In genomic region chrX:50691820-50692219, GRCh38 we compare ENCODE assay signal across 8 cellular contexts.
A peak's percentile ranks its signal among the peaks of the same experiment; 100 is the strongest.
DNase-seq lines count a peak whose midpoint lies in the region; ATAC-seq, FAIRE-seq and TF ChIP-seq lines count a peak whose summit lies in the region.

No MANE protein-coding gene starts in this region.

- H3K4me3 ChIP-seq in HUES6 (ENCODE audit: low read depth, low read length) (peak overlapping the region; percentile 6; the same call in 1 of the 2 replicates), endothelial cell of umbilical vein (replicated peaks in 1 of 3; ENCODE audit: insufficient read depth in 1 of 3, low read depth in 1 of 3, low read length in 3 of 3) (no peak overlapping the region)

- POLR2A ChIA-PET in RWPE1 (lab: Yijun Ruan, JAX; ENCODE audit: low non-redundant PET) = no interaction called here
- POLR2A ChIA-PET in endothelial cell of umbilical vein (lab: Charles Lee) = no interaction called here
- POLR2A ChIA-PET in naive thymus-derived CD8-positive, alpha-beta T cell (lab: Charles Lee) = no interaction called here

- no peaks in the 10 kb centered on the region for H3K36me3 Mint-ChIP-seq in activated naive CD4-positive, alpha-beta T cell treated with anti-CD3 and anti-CD28 coated beads for 36 hours (ENCODE audit: low read depth)
- H3K36me3 Mint-ChIP-seq in activated naive CD4-positive, alpha-beta T cell treated with anti-CD3 and anti-CD28 coated beads, Interleukin-2, amount 10 ng/mL, durations not matched to agents 7 days and 5 days = no peaks in the 10 kb centered on the region
- H3K36me3 Mint-ChIP-seq in naive thymus-derived CD8-positive, alpha-beta T cell = no peaks in the 10 kb centered on the region

- peak; percentile 54 for FAIRE-seq in endothelial cell of umbilical vein (lab: Jason Lieb, UNC)

- no peak overlapping the region for H2AFZ ChIP-seq in endothelial cell of umbilical vein (ENCODE audit: low read depth, low read length)

- peak; percentile 4 for DNase-seq in activated naive CD4-positive, alpha-beta T cell treated with anti-CD3 and anti-CD28 coated beads for 36 hours
- DNase-seq in activated naive CD4-positive, alpha-beta T cell treated with anti-CD3 and anti-CD28 coated beads, Interleukin-2, amount 10 ng/mL, durations not matched to agents 7 days and 5 days = no peak
- peak; percentile 15 for DNase-seq in RWPE1 (ENCODE audit: low spot score)
- DNase-seq in endothelial cell of umbilical vein (ENCODE audit: low read depth, low spot score) = peak; percentile 43
- DNase-seq in naive thymus-derived CD8-positive, alpha-beta T cell = peak in 4 of 10 donors; percentile 2 to 44 (median 34)
- no peak for DNase-seq in NCI-H187 (lab: John Stamatoyannopoulos, UW)

- no peak overlapping the region for H3K27ac Mint-ChIP-seq in activated naive CD4-positive, alpha-beta T cell treated with anti-CD3 and anti-CD28 coated beads for 36 hours
- no peak overlapping the region for H3K27ac Mint-ChIP-seq in activated naive CD4-positive, alpha-beta T cell treated with anti-CD3 and anti-CD28 coated beads, Interleukin-2, amount 10 ng/mL, durations not matched to agents 7 days and 5 days
- no peak overlapping the region for H3K27ac Mint-ChIP-seq in naive thymus-derived CD8-positive, alpha-beta T cell

- H3K4me3 Mint-ChIP-seq in activated naive CD4-positive, alpha-beta T cell treated with anti-CD3 and anti-CD28 coated beads for 36 hours = no peak overlapping the region
- H3K4me3 Mint-ChIP-seq in activated naive CD4-positive, alpha-beta T cell treated with anti-CD3 and anti-CD28 coated beads, Interleukin-2, amount 10 ng/mL, durations not matched to agents 7 days and 5 days = no peak overlapping the region
- H3K4me3 Mint-ChIP-seq in naive thymus-derived CD8-positive, alpha-beta T cell = no peak overlapping the region

- H3K9me3 ChIP-seq in HUES6 (ENCODE audit: control insufficient read depth, insufficient read depth, low read depth, low read length) = no peaks in the 10 kb centered on the region
- H3K9me3 ChIP-seq in endothelial cell of umbilical vein (replicated peaks; ENCODE audit: control insufficient read depth, insufficient read depth, low read length) = no peaks in the 10 kb centered on the region

- no peak for TF ChIP-seq POLR2A in endothelial cell of umbilical vein (IDR thresholded peaks at IDR 0.05; ENCODE audit: low read depth, low read length)

- H3K9me3 Mint-ChIP-seq in activated naive CD4-positive, alpha-beta T cell treated with anti-CD3 and anti-CD28 coated beads for 36 hours = no peaks in the 10 kb centered on the region
- no peaks in the 10 kb centered on the region for H3K9me3 Mint-ChIP-seq in activated naive CD4-positive, alpha-beta T cell treated with anti-CD3 and anti-CD28 coated beads, Interleukin-2, amount 10 ng/mL, durations not matched to agents 7 days and 5 days
- no peaks in the 10 kb centered on the region for H3K9me3 Mint-ChIP-seq in naive thymus-derived CD8-positive, alpha-beta T cell

- CTCF ChIA-PET in activated naive CD4-positive, alpha-beta T cell treated with anti-CD3 and anti-CD28 coated beads for 36 hours (lab: Charles Lee) = interaction anchor here (0.7 to 1.5 kb wide), 6 partner anchors 11 to 128 kb away, joined by 3 to 11 read pairs (median 4); no protein-coding TSS in a partner anchor
- CTCF ChIA-PET in activated naive CD4-positive, alpha-beta T cell treated with anti-CD3 and anti-CD28 coated beads, Interleukin-2, amount 10 ng/mL, durations not matched to agents 7 days and 5 days (lab: Charles Lee) = interaction anchor here (0.8 to 1.7 kb wide), 5 partner anchors 11 to 777 kb away, joined by 3 to 7 read pairs (median 3); no protein-coding TSS in a partner anchor
- CTCF ChIA-PET in RWPE1 (lab: Yijun Ruan, JAX) = interaction anchor here (0.6 to 0.9 kb wide), 3 partner anchors 54 to 769 kb away, joined by 3 to 4 read pairs (median 4); no protein-coding TSS in a partner anchor
- CTCF ChIA-PET in endothelial cell of umbilical vein (lab: Charles Lee) = interaction anchor here (0.6 to 2.0 kb wide), 23 partner anchors 9 to 1733 kb away, joined by 3 to 20 read pairs (median 4); no protein-coding TSS in a partner anchor

- H3K27me3 ChIP-seq in HUES6 (ENCODE audit: control insufficient read depth, insufficient read depth, low read length) (no peaks in the 10 kb centered on the region), endothelial cell of umbilical vein (ENCODE audit: control insufficient read depth in 2 of 2, insufficient read depth in 2 of 2, low read length in 2 of 2) (no peaks in the 10 kb centered on the region)

- ATAC-seq in GM21367 (IDR thresholded peaks at IDR 0.05; ENCODE audit: unreplicated experiment) = peak; percentile 87
- peak; percentile 56 to 60 for ATAC-seq in naive thymus-derived CD8-positive, alpha-beta T cell

- no peak overlapping the region for H3K4me2 ChIP-seq in endothelial cell of umbilical vein (ENCODE audit: insufficient read depth, low read length)

- H3K27ac ChIP-seq in HUES6 (ENCODE audit: low read depth, low read length) (no peak overlapping the region), RWPE1 (no peak overlapping the region), endothelial cell of umbilical vein (ENCODE audit: insufficient read depth, low read depth, low read length) (no peak overlapping the region)

- no peaks in the 10 kb centered on the region for H3K79me2 ChIP-seq in endothelial cell of umbilical vein (ENCODE audit: control insufficient read depth, insufficient read depth, low read length)

- TF ChIP-seq CTCF in RWPE1 (conservative IDR thresholded peaks at IDR 0.05; ENCODE audit: low read depth) (peak; percentile 22; the same call in 1 of the 2 replicates), endothelial cell of umbilical vein (IDR thresholded peaks at IDR 0.05; ENCODE audit: extremely low read depth in 1 of 2, insufficient read depth in 1 of 2, low read depth in 1 of 2, low read length in 2 of 2) (peak; percentile 25 to 32)

- H3K36me3 ChIP-seq in HUES6 (ENCODE audit: control insufficient read depth, insufficient read depth, low read length) (no peaks in the 10 kb centered on the region), endothelial cell of umbilical vein (ENCODE audit: control insufficient read depth in 2 of 2, extremely low read depth in 1 of 2, insufficient read depth in 2 of 2, low read length in 2 of 2) (no peaks in the 10 kb centered on the region)

- BruUV-seq in endothelial cell of umbilical vein (replicated peaks; lab: Mats Ljungman, UMichigan) = no TSS peak

- dilution Hi-C loops in endothelial cell of umbilical vein (cut with MboI; ENCODE audit: extremely low pct_ligation_motif_present, low sequenced_read_pairs) = no loop called here

- intact Hi-C loops in activated naive CD4-positive, alpha-beta T cell treated with anti-CD3 and anti-CD28 coated beads for 36 hours (cut with micrococcal nuclease) = loop anchor here (2.0 to 5.0 kb wide), 3 partner anchors 297 to 770 kb away; no protein-coding TSS in a partner anchor
- intact Hi-C loops in endothelial cell of umbilical vein (cut with micrococcal nuclease) = loop anchor here (1.0 to 5.0 kb wide), 6 partner anchors 55 to 1570 kb away; no protein-coding TSS in a partner anchor

- no peaks in the 10 kb centered on the region for H3K4me1 Mint-ChIP-seq in activated naive CD4-positive, alpha-beta T cell treated with anti-CD3 and anti-CD28 coated beads for 36 hours (ENCODE audit: low read depth)
- no peaks in the 10 kb centered on the region for H3K4me1 Mint-ChIP-seq in activated naive CD4-positive, alpha-beta T cell treated with anti-CD3 and anti-CD28 coated beads, Interleukin-2, amount 10 ng/mL, durations not matched to agents 7 days and 5 days
- H3K4me1 Mint-ChIP-seq in naive thymus-derived CD8-positive, alpha-beta T cell = no peaks in the 10 kb centered on the region

- H3K4me1 ChIP-seq in HUES6 (ENCODE audit: control insufficient read depth, insufficient read depth, low read length) (peaks cover 6% of the 10 kb centered on the region; the same call in 1 of the 2 replicates), endothelial cell of umbilical vein (ENCODE audit: control insufficient read depth, extremely low read depth, insufficient read depth, low read length) (peaks cover 7% of the 10 kb centered on the region)

- peaks cover 5% of the 10 kb centered on the region for H3K27me3 Mint-ChIP-seq in activated naive CD4-positive, alpha-beta T cell treated with anti-CD3 and anti-CD28 coated beads for 36 hours (ENCODE audit: low read depth)
- no peaks in the 10 kb centered on the region for H3K27me3 Mint-ChIP-seq in activated naive CD4-positive, alpha-beta T cell treated with anti-CD3 and anti-CD28 coated beads, Interleukin-2, amount 10 ng/mL, durations not matched to agents 7 days and 5 days
- peaks cover 0 to 8% (median 5%) of the 10 kb centered on the region in 5 donors for H3K27me3 Mint-ChIP-seq in naive thymus-derived CD8-positive, alpha-beta T cell

- H3K9ac ChIP-seq in HUES6 (ENCODE audit: low read length) = no peak overlapping the region
- no peak overlapping the region for H3K9ac ChIP-seq in endothelial cell of umbilical vein (replicated peaks; ENCODE audit: extremely low read depth, insufficient read depth, low read length)

- H3K9me1 ChIP-seq in endothelial cell of umbilical vein (replicated peaks; ENCODE audit: control insufficient read depth, extremely low read depth, insufficient read depth, low read length) = no peaks in the 10 kb centered on the region

- H4K20me1 ChIP-seq in endothelial cell of umbilical vein (replicated peaks; ENCODE audit: control insufficient read depth, extremely low read depth, insufficient read depth, low read length) = no peaks in the 10 kb centered on the region

TF ChIP-seq in endothelial cell of umbilical vein, 7 proteins besides CTCF, POLR2A, EP300 and RAD21:
- TF ChIP-seq FOS (IDR thresholded peaks at IDR 0.05; ENCODE audit: borderline replicate concordance, insufficient read depth, low read length) (no peak), GATA2 (IDR thresholded peaks at IDR 0.05; ENCODE audit: insufficient read depth, insufficient read length, low read depth, low read length) (no peak), JUN (IDR thresholded peaks at IDR 0.05; ENCODE audit: borderline replicate concordance, insufficient read depth, insufficient read length, low read depth) (no peak), EZH2 (IDR thresholded peaks at IDR 0.05; ENCODE audit: borderline replicate concordance, low read depth, low read length, severe bottlenecking) (no peak), MYC (IDR thresholded peaks at IDR 0.05; ENCODE audit: low read depth, low read length) (no peak), POLR2AphosphoS5 (IDR thresholded peaks at IDR 0.05; ENCODE audit: insufficient read depth, low read depth, low read length) (no peak), MAX (IDR thresholded peaks at IDR 0.05; ENCODE audit: insufficient read depth, insufficient read length) (no peak)

Comparison
In these comparisons a context has a peak if more than half of its experiments do, and no peak if none do; other contexts are left out.
1. DNase-seq: peak in activated naive CD4-positive, alpha-beta T cell treated with anti-CD3 and anti-CD28 coated beads for 36 hours (single experiment), RWPE1 (single experiment) and endothelial cell of umbilical vein (single experiment); none in activated naive CD4-positive, alpha-beta T cell treated with anti-CD3 and anti-CD28 coated beads, Interleukin-2, amount 10 ng/mL, durations not matched to agents 7 days and 5 days (single experiment) and NCI-H187 (0 of 2).